ENCODE assay signal across 9 cellular contexts in genomic region chr11:8914661-8915018, GRCh38. TPM values are rescaled to one million over a fixed set of nuclear protein-coding genes. Genes with fewer than 3 reads are reported as not detected.
DNase-seq lines count a peak whose midpoint lies in the region; ATAC-seq and TF ChIP-seq lines count a peak whose summit lies in the region.
"Had no signal": no experiment of that assay in that cellular context is flagged by ENCODE, and none has a peak within 500 bp of the region (broad histone marks: within the 10 kb centered on the region; RNA-seq: fewer than 3 reads in every experiment).

No MANE protein-coding gene starts in this region.

- H4K91ac ChIP-seq in H9 (ENCODE audit: insufficient read length, low read depth, low read length) = no peak overlapping the region

- peak overlapping the region; percentile 71 for H3K27ac Mint-ChIP-seq in central memory CD8-positive, alpha-beta T cell (ENCODE audit: low read depth)
- H3K27ac Mint-ChIP-seq in natural killer cell treated with Interleukin-12 subunit alpha and Interleukin-12 subunit beta and Interleukin-15 and Interleukin-18, amount 100 ng/mL, for 72 hours = peak overlapping the region; percentile 33 to 77
- no peak overlapping the region for H3K27ac Mint-ChIP-seq in H9

- H3K4me2 ChIP-seq in BLaER1 (peak overlapping the region; percentile 86), Loucy (ENCODE audit: low read depth, low read length, poor library complexity, severe bottlenecking) (peak overlapping the region; percentile 77), H9 (ENCODE audit: insufficient read depth, insufficient read length, low read length) (no peak overlapping the region)

- H3K79me2 ChIP-seq in Loucy (ENCODE audit: insufficient read depth, low read length) (peaks cover 22% of the 10 kb centered on the region), H9 (ENCODE audit: insufficient read depth, low read length) (no peaks in the 10 kb centered on the region; the same call in 1 of the 2 replicates)

- TF ChIP-seq CTCF in Loucy (conservative IDR thresholded peaks at IDR 0.05; ENCODE audit: low read length) (no peak; the same call in 1 of the 2 replicates), H9 (conservative IDR thresholded peaks at IDR 0.05) (no peak)

- no peak overlapping the region for H3K18ac ChIP-seq in H9 (ENCODE audit: insufficient read length, low read depth, low read length)

- no peak overlapping the region for H3T11ph ChIP-seq in H9 (ENCODE audit: low read length)

- no peak overlapping the region for H2BK12ac ChIP-seq in H9 (ENCODE audit: insufficient read length, low read depth, low read length)

- peaks cover 41% of the 10 kb centered on the region for H3K4me1 ChIP-seq in BLaER1
- peaks cover 24% of the 10 kb centered on the region for H3K4me1 ChIP-seq in Loucy (ENCODE audit: insufficient read depth, low read length, poor library complexity, severe bottlenecking)
- peaks cover 24% of the 10 kb centered on the region for H3K4me1 ChIP-seq in SJCRH30
- peaks cover 6% of the 10 kb centered on the region; the same call in 1 of the 2 replicates for H3K4me1 ChIP-seq in H9 (ENCODE audit: insufficient read depth, low read length)

- no peaks in the 10 kb centered on the region for H3K27me3 ChIP-seq in BLaER1
- H3K27me3 ChIP-seq in Loucy (ENCODE audit: insufficient read depth, low read length, poor library complexity, severe bottlenecking) = no peaks in the 10 kb centered on the region
- no peaks in the 10 kb centered on the region for H3K27me3 ChIP-seq in SJCRH30
- no peaks in the 10 kb centered on the region; the same call in 1 of the 2 replicates for H3K27me3 ChIP-seq in H9 (ENCODE audit: insufficient read depth, low read length)

- peak overlapping the region; percentile 58 for H3K4me3 Mint-ChIP-seq in central memory CD8-positive, alpha-beta T cell
- peak overlapping the region; percentile 65 for H3K4me3 Mint-ChIP-seq in natural killer cell treated with Interleukin-12 subunit alpha and Interleukin-12 subunit beta and Interleukin-15 and Interleukin-18, amount 100 ng/mL, for 72 hours
- peak overlapping the region in 1 of 2 experiments; percentile 41; a peak in 1 of 5 replicates for H3K4me3 Mint-ChIP-seq in H9

- no peaks in the 10 kb centered on the region for H3K79me1 ChIP-seq in H9 (ENCODE audit: insufficient read depth, low read depth, low read length, poor library complexity, severe bottlenecking)

- no peak overlapping the region for H3K23ac ChIP-seq in H9 (ENCODE audit: insufficient read length, low read depth, low read length)

- H3K27me3 Mint-ChIP-seq in central memory CD8-positive, alpha-beta T cell = no peaks in the 10 kb centered on the region
- H3K27me3 Mint-ChIP-seq in natural killer cell treated with Interleukin-12 subunit alpha and Interleukin-12 subunit beta and Interleukin-15 and Interleukin-18, amount 100 ng/mL, for 72 hours = no peaks in the 10 kb centered on the region
- H3K27me3 Mint-ChIP-seq in H9 (ENCODE audit: low read depth) = peaks cover 6% of the 10 kb centered on the region

- H4K5ac ChIP-seq in H9 (ENCODE audit: insufficient read length, low read depth, low read length) = no peak overlapping the region

- peaks cover 25% of the 10 kb centered on the region for H3K36me3 Mint-ChIP-seq in central memory CD8-positive, alpha-beta T cell (ENCODE audit: insufficient read depth)
- no peaks in the 10 kb centered on the region for H3K36me3 Mint-ChIP-seq in natural killer cell treated with Interleukin-12 subunit alpha and Interleukin-12 subunit beta and Interleukin-15 and Interleukin-18, amount 100 ng/mL, for 72 hours
- H3K36me3 Mint-ChIP-seq in H9 (ENCODE audit: insufficient read depth in 1 of 3, low read depth in 3 of 3) = peaks cover 22 to 48% (median 45%) of the 10 kb centered on the region in 3 experiments

- no peaks in the 10 kb centered on the region for H3K9me3 Mint-ChIP-seq in central memory CD8-positive, alpha-beta T cell
- H3K9me3 Mint-ChIP-seq in natural killer cell treated with Interleukin-12 subunit alpha and Interleukin-12 subunit beta and Interleukin-15 and Interleukin-18, amount 100 ng/mL, for 72 hours = no peaks in the 10 kb centered on the region
- no peaks in the 10 kb centered on the region for H3K9me3 Mint-ChIP-seq in H9

- H2BK5ac ChIP-seq in H9 (ENCODE audit: insufficient read length, low read length) = no peak overlapping the region

- peaks cover 6% of the 10 kb centered on the region for H3K23me2 ChIP-seq in H9 (ENCODE audit: insufficient read length, low read depth, low read length, poor library complexity, severe bottlenecking)

- H3K36me3 ChIP-seq in BLaER1 (peaks cover 45% of the 10 kb centered on the region), Loucy (ENCODE audit: insufficient read depth, low read length) (peaks cover 12% of the 10 kb centered on the region; the same call in 1 of the 2 replicates), SJCRH30 (peaks cover 16% of the 10 kb centered on the region)

- H3K27ac ChIP-seq in BLaER1 (0 out of 2 replicates have a peak overlapping the region, but pooled peaks have one; percentile 54), SJCRH30 (no peak overlapping the region), H9 (ENCODE audit: insufficient read length, low read depth, low read length) (no peak overlapping the region)

- DNase-seq in central memory CD8-positive, alpha-beta T cell (ENCODE audit: low spot score in 2 of 2) = no peak
- no peak for DNase-seq in natural killer cell treated with Interleukin-12 subunit alpha and Interleukin-12 subunit beta and Interleukin-15 and Interleukin-18, amount 100 ng/mL, for 72 hours (ENCODE audit: low spot score)
- DNase-seq in T1000 (lab: John Stamatoyannopoulos, UW) = no peak
- no peak for DNase-seq in HUDEP-2 (lab: John Stamatoyannopoulos, UW; ENCODE audit: unreplicated experiment in 76 of 76)
- DNase-seq in SJCRH30 = no peak
- DNase-seq in H9 = no peak

- H3K9me2 ChIP-seq in Loucy (replicated peaks; ENCODE audit: low read depth, low read length) = no peaks in the 10 kb centered on the region

- H3K9me3 ChIP-seq in BLaER1 = no peaks in the 10 kb centered on the region
- no peaks in the 10 kb centered on the region for H3K9me3 ChIP-seq in Loucy (ENCODE audit: insufficient read depth, low read depth, low read length)
- no peaks in the 10 kb centered on the region for H3K9me3 ChIP-seq in SJCRH30 (replicated peaks)
- H3K9me3 ChIP-seq in H9 (ENCODE audit: control insufficient read depth, low read depth, low read length) = no peaks in the 10 kb centered on the region
- H3K9me3 ChIP-seq: mucosa of descending colon had no signal

- no peak overlapping the region for H4K8ac ChIP-seq in H9 (replicated peaks; ENCODE audit: insufficient read length, low read depth, low read length)

- H3K4me3 ChIP-seq in BLaER1 = peak overlapping the region; percentile 56
- H3K4me3 ChIP-seq in Loucy (ENCODE audit: low read length, poor library complexity, severe bottlenecking) = peak overlapping the region; percentile 64
- H3K4me3 ChIP-seq in SJCRH30 = no peak overlapping the region
- H3K4me3 ChIP-seq: mucosa of descending colon had no signal

- H2AK5ac ChIP-seq in H9 (ENCODE audit: insufficient read length, low read length) = no peak overlapping the region

- no peak overlapping the region for H2BK120ac ChIP-seq in H9 (ENCODE audit: low read depth, low read length, poor library complexity, severe bottlenecking)

- no CpG with 5 or more reads among the region's 4 CpGs for WGBS in H9 (ENCODE audit: extremely low coverage, insufficient read length, low lambda C conversion rate)

- H2BK15ac ChIP-seq in H9 (ENCODE audit: low read depth, low read length) = no peak overlapping the region

- H2AFZ ChIP-seq in Loucy (ENCODE audit: low read length) = no peak overlapping the region
- no peak overlapping the region for H2AFZ ChIP-seq in H9 (ENCODE audit: low read length)

- H3K9ac ChIP-seq in BLaER1 (no peak overlapping the region), Loucy (ENCODE audit: low read depth, low read length, poor library complexity, severe bottlenecking) (no peak overlapping the region), H9 (ENCODE audit: extremely low read depth, insufficient read length, low read length) (no peak overlapping the region)

- no peak for ATAC-seq in central memory CD8-positive, alpha-beta T cell (replicated peaks; ENCODE audit: extremely low read depth, poor library complexity, severe bottlenecking)
- ATAC-seq in natural killer cell treated with Interleukin-12 subunit alpha and Interleukin-12 subunit beta and Interleukin-15 and Interleukin-18, amount 100 ng/mL, for 72 hours = no peak
- ATAC-seq: mucosa of descending colon had no signal

- no peaks in the 10 kb centered on the region for H3F3A ChIP-seq in Loucy (ENCODE audit: low read depth)

- H4K20me1 ChIP-seq in BLaER1 = no peaks in the 10 kb centered on the region
- H4K20me1 ChIP-seq in Loucy (ENCODE audit: insufficient read depth, low read length, poor library complexity, severe bottlenecking) = peaks cover 4% of the 10 kb centered on the region
- H4K20me1 ChIP-seq in H9 (ENCODE audit: control insufficient read depth, insufficient read depth, insufficient read length) = no peaks in the 10 kb centered on the region

- no peak overlapping the region for H3K14ac ChIP-seq in H9 (ENCODE audit: insufficient read depth, low read length)

- H3K4me1 Mint-ChIP-seq in central memory CD8-positive, alpha-beta T cell = peaks cover 29% of the 10 kb centered on the region
- H3K4me1 Mint-ChIP-seq in natural killer cell treated with Interleukin-12 subunit alpha and Interleukin-12 subunit beta and Interleukin-15 and Interleukin-18, amount 100 ng/mL, for 72 hours (ENCODE audit: low read depth in 2 of 2) = peaks cover 16 to 18% of the 10 kb centered on the region in 2 donors
- peaks cover 29% of the 10 kb centered on the region in 2 experiments for H3K4me1 Mint-ChIP-seq in H9

- no peak overlapping the region for H3K4ac ChIP-seq in H9 (ENCODE audit: low read depth, low read length)

- H2BK20ac ChIP-seq in H9 (ENCODE audit: low read depth, low read length, poor library complexity, severe bottlenecking) = no peak overlapping the region

- H3K56ac ChIP-seq in H9 (ENCODE audit: insufficient read length, low read depth, low read length) = no peak overlapping the region

RNA-seq across cellular contexts. Expression of gene AKIP1, which starts 3.7 kb away (rescaled TPM):
- 10 to 100 TPM; 14.8 to 18.0 TPM for total RNA-seq in natural killer cell treated with Interleukin-12 subunit alpha and Interleukin-12 subunit beta and Interleukin-15 and Interleukin-18, amount 100 ng/mL, for 72 hours
- total RNA-seq in SJCRH30 (2014; rRNA removed; shearing (Covaris generic)) = 22.6 and 22.7 TPM in 2 replicates
- total RNA-seq in H9 (2021) = 21.0 and 22.3 TPM in 2 replicates

RNA-seq across cellular contexts. Expression of gene C11orf16, which starts 18.1 kb away (rescaled TPM):
- not detected for total RNA-seq in natural killer cell treated with Interleukin-12 subunit alpha and Interleukin-12 subunit beta and Interleukin-15 and Interleukin-18, amount 100 ng/mL, for 72 hours
- total RNA-seq in SJCRH30 (2014; rRNA removed; shearing (Covaris generic)) = not detected in 2 replicates
- 0.15 TPM in 1 of 2 replicates, not detected in the other for total RNA-seq in H9 (2021)
- total RNA-seq: mucosa of descending colon had no signal

RNA-seq across cellular contexts. Expression of gene ASCL3, which starts 28.2 kb away (rescaled TPM):
- total RNA-seq in natural killer cell treated with Interleukin-12 subunit alpha and Interleukin-12 subunit beta and Interleukin-15 and Interleukin-18, amount 100 ng/mL, for 72 hours = not detected
- not detected in 2 replicates for total RNA-seq in SJCRH30 (2014; rRNA removed; shearing (Covaris generic))
- total RNA-seq in H9 (2021) = not detected in 2 replicates
- total RNA-seq: mucosa of descending colon had no signal

RNA-seq across cellular contexts. Expression of gene TMEM9B, which starts 49.6 kb away (rescaled TPM):
- 10 to 100 TPM; 24.1 to 42.7 TPM for total RNA-seq in natural killer cell treated with Interleukin-12 subunit alpha and Interleukin-12 subunit beta and Interleukin-15 and Interleukin-18, amount 100 ng/mL, for 72 hours
- 32.3 and 35.9 TPM in 2 replicates for total RNA-seq in SJCRH30 (2014; rRNA removed; shearing (Covaris generic))
- total RNA-seq in H9 (2021) = 12.6 and 13.6 TPM in 2 replicates

Comparison
In these comparisons a context has a peak if more than half of its experiments do, and no peak if none do; other contexts are left out.
1. H3K27ac Mint-ChIP-seq: peak in central memory CD8-positive, alpha-beta T cell (single experiment) and natural killer cell treated with Interleukin-12 subunit alpha and Interleukin-12 subunit beta and Interleukin-15 and Interleukin-18, amount 100 ng/mL, for 72 hours (2 of 2); none in H9 (0 of 3).